In the genomic region with DNA sequence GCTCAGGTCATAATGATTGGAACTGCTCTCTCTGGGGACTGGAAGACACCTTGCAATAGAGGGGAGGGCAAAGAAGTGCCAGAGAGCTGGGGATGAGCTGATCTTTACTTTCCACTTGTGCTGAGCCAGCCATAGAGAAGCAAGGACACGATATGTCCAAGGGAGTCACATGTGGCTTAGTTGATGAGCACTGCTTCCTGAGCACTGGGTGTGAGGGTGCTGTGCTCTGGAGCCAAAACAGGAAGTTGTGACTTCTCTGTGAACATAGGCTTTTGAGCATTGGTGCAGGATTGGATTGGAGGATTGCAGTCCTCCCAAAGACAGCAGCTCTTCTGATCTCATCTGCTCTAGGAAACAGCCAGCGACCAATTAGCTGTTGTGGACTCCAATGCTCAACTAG, we compare ENCODE assay signal across 17 cellular contexts. TPM values are rescaled to one million over a fixed set of nuclear protein-coding genes. Genes with fewer than 3 reads are reported as not detected.
DNase-seq lines count a peak whose midpoint lies in the region; ATAC-seq and TF ChIP-seq lines count a peak whose summit lies in the region.
"Had no signal": no experiment of that assay in that cellular context is flagged by ENCODE, and none has a peak within 500 bp of the region (broad histone marks: within the 10 kb centered on the region; RNA-seq: fewer than 3 reads in every experiment).

No MANE protein-coding gene starts in this region.

- DNase-seq in heart left ventricle: no peak
- DNase-seq in left ventricle myocardium inferior: no peak
- peak; percentile 11 for DNase-seq in Karpas-422
- DNase-seq in right cardiac atrium: no peak
- peak in 1 of 2 donors; percentile 47 for DNase-seq in aorta
- DNase-seq in mesothelial cell of epicardium (ENCODE audit: low spot score in 2 of 2, unreplicated experiment in 2 of 2): no peak
- DNase-seq: activated CD4-positive, CD25-positive, alpha-beta regulatory T cell treated with anti-CD3 and anti-CD28 coated beads, Interleukin-2, amount 50 U/mL, for 72 hours; anterior cingulate cortex; central memory CD4-positive, alpha-beta T cell; COR-L47; NCI-H1436; NCI-H510A; PC-9; SIG-M5; stimulated activated naive CD4-positive, alpha-beta T cell treated with Interleukin-2 at 50 U/mL for 16 hours had no signal

- H3K4me2 ChIP-seq in Karpas-422 (ENCODE audit: low read depth, low read length, poor library complexity, severe bottlenecking): no peak overlapping the region
- H3K4me2 ChIP-seq: PC-9, smooth muscle cell had no signal

- intact Hi-C loops in heart left ventricle (cut with DNase I) (loop anchor here in 2 of 10 donors (10.0 kb wide), 2 partner anchors 272 to 292 kb away; partner anchors contain the start of gene WDR5B (in 1 of the 2)), left ventricle myocardium inferior (cut with micrococcal nuclease) (no loop called here), right cardiac atrium (cut with DNase I) (no loop called here), aorta (cut with DNase I) (loop anchor here (10.0 kb wide), 2 partner anchors 232 to 1142 kb away; partner anchors contain the start of gene POLQ (in 2 of the 2))

- H3K4me3 Mint-ChIP-seq in mesothelial cell of epicardium: no peak overlapping the region

- TF ChIP-seq CTCF in heart left ventricle (IDR thresholded peaks at IDR 0.05) (no peak), left ventricle myocardium inferior (IDR thresholded peaks at IDR 0.05; ENCODE audit: borderline replicate concordance) (no peak), mesothelial cell of epicardium (IDR thresholded peaks at IDR 0.05; ENCODE audit: unreplicated experiment) (no peak)

- peak in 3 of 4 donors; percentile 43 to 78 (median 54) for ATAC-seq in heart left ventricle
- peak; percentile 35 to 47 for ATAC-seq in right cardiac atrium
- peak; percentile 36 for ATAC-seq in aorta (ENCODE audit: low FRiP score)
- ATAC-seq in GM18861 (IDR thresholded peaks at IDR 0.05; ENCODE audit: unreplicated experiment): no peak

- no peaks in the 10 kb centered on the region for H3K27me3 Mint-ChIP-seq in mesothelial cell of epicardium (ENCODE audit: low read depth)

- no peaks in the 10 kb centered on the region for H3K4me1 Mint-ChIP-seq in mesothelial cell of epicardium

- no peaks in the 10 kb centered on the region for H3K27me3 ChIP-seq in heart left ventricle
- no peaks in the 10 kb centered on the region for H3K27me3 ChIP-seq in left ventricle myocardium inferior (ENCODE audit: low read depth)
- no peaks in the 10 kb centered on the region for H3K27me3 ChIP-seq in Karpas-422 (ENCODE audit: low read length)
- no peaks in the 10 kb centered on the region for H3K27me3 ChIP-seq in right cardiac atrium (ENCODE audit: control insufficient read depth, insufficient read depth)
- no peaks in the 10 kb centered on the region for H3K27me3 ChIP-seq in aorta (ENCODE audit: control insufficient read depth in 1 of 2, insufficient read depth in 2 of 2, low read length in 1 of 2)

- no peak overlapping the region for H2AFZ ChIP-seq in Karpas-422 (ENCODE audit: low read length)
- H2AFZ ChIP-seq: PC-9 had no signal

- peaks cover 0 to 30% (median 4%) of the 10 kb centered on the region in 12 donors for H3K4me1 ChIP-seq in heart left ventricle
- H3K4me1 ChIP-seq in left ventricle myocardium inferior: peaks cover 27% of the 10 kb centered on the region
- peaks cover 13% of the 10 kb centered on the region for H3K4me1 ChIP-seq in Karpas-422 (ENCODE audit: low read length)
- no peaks in the 10 kb centered on the region for H3K4me1 ChIP-seq in right cardiac atrium (ENCODE audit: control insufficient read depth, insufficient read depth, low read length)
- no peaks in the 10 kb centered on the region for H3K4me1 ChIP-seq in aorta (ENCODE audit: control insufficient read depth in 1 of 2, insufficient read depth in 2 of 2, low read length in 2 of 2)

- H3K79me2 ChIP-seq in Karpas-422 (ENCODE audit: low read length): no peaks in the 10 kb centered on the region

- H3K36me3 Mint-ChIP-seq in mesothelial cell of epicardium: peaks cover 27% of the 10 kb centered on the region

- H3K9me3 ChIP-seq in heart left ventricle: no peaks in the 10 kb centered on the region
- no peaks in the 10 kb centered on the region for H3K9me3 ChIP-seq in left ventricle myocardium inferior (replicated peaks)
- no peaks in the 10 kb centered on the region for H3K9me3 ChIP-seq in Karpas-422 (ENCODE audit: low read length)
- no peaks in the 10 kb centered on the region for H3K9me3 ChIP-seq in right cardiac atrium (ENCODE audit: control insufficient read depth, low read length)
- no peaks in the 10 kb centered on the region for H3K9me3 ChIP-seq in aorta (ENCODE audit: control insufficient read depth, low read length)

- H3K27ac Mint-ChIP-seq in mesothelial cell of epicardium: no peak overlapping the region

- no peaks in the 10 kb centered on the region for H3K9me3 Mint-ChIP-seq in mesothelial cell of epicardium

- H3K27ac ChIP-seq in heart left ventricle (peak overlapping the region in 1 of 12 donors; percentile 38), left ventricle myocardium inferior (replicated peaks) (no peak overlapping the region), Karpas-422 (ENCODE audit: low read length) (no peak overlapping the region), right cardiac atrium (ENCODE audit: low read length) (no peak overlapping the region), aorta (ENCODE audit: low read depth in 1 of 2, low read length in 2 of 2) (no peak overlapping the region)
- H3K27ac ChIP-seq: PC-9 had no signal

- no peak for TF ChIP-seq POLR2A in heart left ventricle (IDR thresholded peaks at IDR 0.05)

- H3K36me3 ChIP-seq in heart left ventricle (peaks cover 0 to 33% (median 2%) of the 10 kb centered on the region in 9 donors), left ventricle myocardium inferior (peaks cover 26% of the 10 kb centered on the region), Karpas-422 (ENCODE audit: insufficient read depth, low read length) (no peaks in the 10 kb centered on the region), aorta (ENCODE audit: control insufficient read depth in 1 of 2, insufficient read depth in 2 of 2, low read length in 1 of 2) (peaks cover 8 to 13% of the 10 kb centered on the region in 2 donors)

- H3K4me3 ChIP-seq in heart left ventricle (no peak overlapping the region), left ventricle myocardium inferior (no peak overlapping the region), Karpas-422 (ENCODE audit: low read length) (no peak overlapping the region), right cardiac atrium (ENCODE audit: low read length) (no peak overlapping the region), aorta (ENCODE audit: low read length in 2 of 2) (no peak overlapping the region)
- H3K4me3 ChIP-seq: PC-9, smooth muscle cell had no signal

- H3K9ac ChIP-seq in Karpas-422 (ENCODE audit: low read length): no peak overlapping the region

- 83 to 100% (median 85%) methylated on average over 2 of the region's 2 CpGs for WGBS in heart left ventricle, 4 donors
- WGBS in right cardiac atrium: 83% methylated on average over 2 of the region's 2 CpGs
- 94% methylated on average over 2 of the region's 2 CpGs for WGBS in aorta, 2 donors

- no peaks in the 10 kb centered on the region for H3K9me2 ChIP-seq in Karpas-422 (replicated peaks; ENCODE audit: insufficient read depth, low read length)

- H4K20me1 ChIP-seq in Karpas-422 (ENCODE audit: insufficient read depth, low read depth, low read length): no peaks in the 10 kb centered on the region

RNA-seq across cellular contexts. Expression of gene PARP14, which starts 6.7 kb away (rescaled TPM):
- total RNA-seq in heart left ventricle (100 to 1,000 TPM in 1 of 9 donors, 10 to 100 TPM in 8; 10.1 to 104 (median 15.6) TPM), left ventricle myocardium inferior (11.7 TPM), right cardiac atrium (10 to 100 TPM; 13.8 to 21.8 (median 16.6) TPM), aorta (10 to 100 TPM; 54.4 to 79.6 TPM), mesothelial cell of epicardium (39.7 to 46.3 TPM (median 40.5 TPM) in 3 replicates)
- polyA plus RNA-seq in heart left ventricle (1 to 10 TPM; 5.0 to 7.1 TPM), right cardiac atrium (6.9 TPM), aorta (10 to 100 TPM in 1 of 2 donors, 1 to 10 TPM in 1; 8.1 to 16.1 TPM)
- total RNA-seq in Karpas-422 (2014; rRNA removed; shearing (Covaris generic); ENCODE audit: low replicate concordance): 15.4 and 18.7 TPM in 2 replicates

Comparison
In these comparisons a context has a peak if more than half of its experiments do, and no peak if none do; other contexts are left out.
1. intact Hi-C loops: an anchor here in aorta (10.0 kb wide); none called in left ventricle myocardium inferior and right cardiac atrium.